In the genomic region with DNA sequence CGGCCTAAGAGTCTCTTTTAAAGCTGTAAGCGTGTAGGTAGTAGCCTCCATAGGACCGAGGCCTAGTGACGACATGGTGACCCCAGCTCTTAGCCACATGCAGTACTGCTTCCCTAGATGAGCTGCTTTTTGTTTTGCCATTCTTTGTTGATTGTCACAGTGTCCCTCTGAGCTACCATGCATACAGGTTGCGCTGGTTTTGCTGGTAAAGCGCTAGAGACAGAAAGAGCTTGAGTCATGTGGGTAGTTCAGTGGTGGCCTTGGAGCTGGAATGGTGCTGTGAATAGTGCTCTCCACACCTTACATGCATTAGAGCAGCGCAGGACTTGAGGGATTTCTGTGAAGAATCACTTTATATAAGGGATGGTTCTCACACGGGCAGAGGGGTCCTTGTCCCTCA, we compare ENCODE assay signal across 14 cellular contexts. TPM values are rescaled to one million over a fixed set of nuclear protein-coding genes. Genes with fewer than 3 reads are reported as not detected.
A peak's percentile ranks its signal among the peaks of the same experiment; 100 is the strongest.
DNase-seq lines count a peak whose midpoint lies in the region; ATAC-seq and TF ChIP-seq lines count a peak whose summit lies in the region.
"Had no signal": no experiment of that assay in that cellular context is flagged by ENCODE, and none has a peak within 500 bp of the region (broad histone marks: within the 10 kb centered on the region; RNA-seq: fewer than 3 reads in every experiment).

No MANE protein-coding gene starts in this region.

- H3K79me2 ChIP-seq in SK-N-SH (ENCODE audit: insufficient read depth) (peaks cover 99% of the 10 kb centered on the region), PC-3 (ENCODE audit: low read length) (peaks cover 99% of the 10 kb centered on the region)

- no peak for TF ChIP-seq EP300 in SK-N-SH (IDR thresholded peaks at IDR 0.05; ENCODE audit: borderline replicate concordance in 1 of 2, low read depth in 1 of 2, low read length in 1 of 2)

- 0 out of 2 replicates have a peak overlapping the region, but pooled peaks have one; percentile 26 for H3K4me2 ChIP-seq in SK-N-SH
- H3K4me2 ChIP-seq in PC-3 (ENCODE audit: low read length), result peak overlapping the region; percentile 9

- peak overlapping the region; percentile 16 for H3K4me3 Mint-ChIP-seq in progenitor cell of endocrine pancreas (ENCODE audit: low read depth)

- no peaks in the 10 kb centered on the region for H3K9me3 Mint-ChIP-seq in progenitor cell of endocrine pancreas (ENCODE audit: low read depth)

- H3K36me3 ChIP-seq in SK-N-SH (replicated peaks in 1 of 2; ENCODE audit: control insufficient read depth in 1 of 2, insufficient read depth in 2 of 2, low read length in 1 of 2), result peaks cover 26 to 32% of the 10 kb centered on the region in 2 experiments
- H3K36me3 ChIP-seq in PC-3 (ENCODE audit: low read depth, low read length), result peaks cover 40% of the 10 kb centered on the region
- peaks cover 4 to 6% of the 10 kb centered on the region in 2 donors for H3K36me3 ChIP-seq in esophagus (ENCODE audit: control insufficient read depth in 2 of 2, insufficient read depth in 2 of 2, low read length in 1 of 2)
- peaks cover 80% of the 10 kb centered on the region for H3K36me3 ChIP-seq in MG63

- H3K9ac ChIP-seq in SK-N-SH (no peak overlapping the region), PC-3 (ENCODE audit: low read length) (no peak overlapping the region)

- H3K4me1 Mint-ChIP-seq in progenitor cell of endocrine pancreas (ENCODE audit: low read depth), result peaks cover 65% of the 10 kb centered on the region

- ATAC-seq in SK-N-SH treated with all-trans-retinoic acid at 6 μM for 48 hours, result no peak
- ATAC-seq in PC-3, result no peak

- no peak for TF ChIP-seq CTCF in SK-N-SH (IDR thresholded peaks at IDR 0.05)
- TF ChIP-seq CTCF in PC-3 (conservative IDR thresholded peaks at IDR 0.05; ENCODE audit: low read depth, low read length), result no peak
- no peak for TF ChIP-seq CTCF in progenitor cell of endocrine pancreas (IDR thresholded peaks at IDR 0.05; ENCODE audit: unreplicated experiment)

- peaks cover 20% of the 10 kb centered on the region for H3K36me3 Mint-ChIP-seq in progenitor cell of endocrine pancreas (ENCODE audit: insufficient read depth)

- DNase-seq in SK-N-SH, result no peak
- peak; percentile 62 for DNase-seq in PC-3
- DNase-seq in progenitor cell of endocrine pancreas (ENCODE audit: low spot score, unreplicated experiment), result no peak
- DNase-seq in cerebellar nuclear complex (lab: John Stamatoyannopoulos, UW), result no peak
- no peak for DNase-seq in MG63
- DNase-seq in DMS 273 treated with DMSO at 0.1 percent for 48 hours (lab: John Stamatoyannopoulos, UW), result no peak
- DNase-seq: activated CD4-positive, alpha-beta T cell treated with anti-CD3 and anti-CD28 coated beads for 1 hour; NCI-H526 treated with DMSO at 0.1 percent for 48 hours; stimulated activated CD4-positive, alpha-beta T cell treated with anti-CD3 and anti-CD28 coated beads, Interleukin-15, amount 100 ng/mL, for 24 hours had no signal

- CTCF ChIA-PET in SK-N-SH (lab: Yijun Ruan, JAX), result interaction anchor here (2.2 kb wide), 1 partner anchor 56 kb away, joined by 6 read pairs; no protein-coding TSS in a partner anchor
- CTCF ChIA-PET in PC-3 (lab: Charles Lee), result interaction anchor here (0.6 kb wide), 1 partner anchor 34 kb away, joined by 12 read pairs; no protein-coding TSS in a partner anchor

- H3K4me3 ChIP-seq in SK-N-SH (ENCODE audit: low read depth in 2 of 2, low read length in 1 of 2) (no peak overlapping the region), PC-3 (ENCODE audit: low read length) (no peak overlapping the region), esophagus (ENCODE audit: low read depth in 1 of 2, low read length in 2 of 2) (no peak overlapping the region), MG63 (no peak overlapping the region)
- H3K4me3 ChIP-seq: SJSA1 had no signal

- H3K9me2 ChIP-seq in SK-N-SH (no peaks in the 10 kb centered on the region), PC-3 (replicated peaks; ENCODE audit: low read length) (no peaks in the 10 kb centered on the region)

- intact Hi-C loops in PC-3 (cut with micrococcal nuclease), result no loop called here

- peak overlapping the region; percentile 64 for H3K27ac Mint-ChIP-seq in progenitor cell of endocrine pancreas

- H3K9me3 ChIP-seq in SK-N-SH (no peaks in the 10 kb centered on the region), PC-3 (ENCODE audit: low read length) (no peaks in the 10 kb centered on the region), esophagus (ENCODE audit: control insufficient read depth in 2 of 2, insufficient read depth in 1 of 2, low read depth in 1 of 2, low read length in 1 of 2) (no peaks in the 10 kb centered on the region), MG63 (no peaks in the 10 kb centered on the region)
- H3K9me3 ChIP-seq: SJSA1 had no signal

- H3F3A ChIP-seq in SK-N-SH (replicated peaks; ENCODE audit: insufficient read depth) (peaks cover 32% of the 10 kb centered on the region), PC-3 (ENCODE audit: low read length, unreplicated experiment) (peaks cover 6% of the 10 kb centered on the region)

- no peak overlapping the region for H2AFZ ChIP-seq in SK-N-SH (ENCODE audit: low read depth)
- no peak overlapping the region for H2AFZ ChIP-seq in PC-3 (ENCODE audit: low read length)

- POLR2A ChIA-PET in SK-N-SH (lab: Yijun Ruan, JAX) (interaction anchor here (0.8 kb wide), 1 partner anchor 20 kb away, joined by 3 read pairs; no protein-coding TSS in a partner anchor), PC-3 (lab: Charles Lee; ENCODE audit: unreplicated experiment) (interaction anchor here (0.6 kb wide), 1 partner anchor 115 kb away, joined by 3 read pairs; no protein-coding TSS in a partner anchor)

- no TSS peak for BruUV-seq in PC-3 (replicated peaks; lab: Mats Ljungman, UMichigan)

- TF ChIP-seq RAD21 in SK-N-SH (IDR thresholded peaks at IDR 0.05; ENCODE audit: low read length), result no peak

- no peak overlapping the region for H3K27ac ChIP-seq in SK-N-SH (ENCODE audit: low read depth in 2 of 2, low read length in 1 of 2)
- no peak overlapping the region for H3K27ac ChIP-seq in PC-3 (ENCODE audit: low read length)
- peak overlapping the region; percentile 54 to 82 for H3K27ac ChIP-seq in esophagus (ENCODE audit: low read depth in 2 of 2, low read length in 1 of 2)
- H3K27ac ChIP-seq: SJSA1 had no signal

- 93% methylated on average over 5 of the region's 8 CpGs for WGBS in SK-N-SH (ENCODE audit: low lambda C conversion rate)
- 51 to 56% methylated on average over 7 of the region's 8 CpGs for WGBS in esophagus, 2 donors

- no peaks in the 10 kb centered on the region for H3K27me3 Mint-ChIP-seq in progenitor cell of endocrine pancreas

- H3K27me3 ChIP-seq in SK-N-SH (ENCODE audit: insufficient read depth) (no peaks in the 10 kb centered on the region), PC-3 (ENCODE audit: low read length) (no peaks in the 10 kb centered on the region), esophagus (ENCODE audit: control insufficient read depth in 1 of 2, insufficient read depth in 2 of 2, low read length in 2 of 2) (no peaks in the 10 kb centered on the region), MG63 (no peaks in the 10 kb centered on the region)
- H3K27me3 ChIP-seq: SJSA1 had no signal

- H4K20me1 ChIP-seq in SK-N-SH (ENCODE audit: insufficient read depth), result peaks cover 92% of the 10 kb centered on the region
- H4K20me1 ChIP-seq in PC-3 (ENCODE audit: low read length), result peaks cover 82% of the 10 kb centered on the region

- H3K4me1 ChIP-seq in SK-N-SH (ENCODE audit: control insufficient read depth in 1 of 2, insufficient read depth in 2 of 2, low read depth in 1 of 2, low read length in 1 of 2) (peaks cover 16 to 17% of the 10 kb centered on the region in 2 experiments; a peak in 3 of 4 replicates), PC-3 (ENCODE audit: insufficient read depth, low read length) (peaks cover 65% of the 10 kb centered on the region), esophagus (ENCODE audit: control insufficient read depth in 2 of 2, insufficient read depth in 2 of 2, low read length in 1 of 2) (peaks cover 3 to 26% of the 10 kb centered on the region in 2 donors)

TF ChIP-seq in SK-N-SH treated with all-trans-retinoic acid at 6 μM for 48 hours, 23 proteins besides CTCF, POLR2A, EP300 and RAD21:
- no peak for TF ChIP-seq OSR1 (CRISPR knock-in tag; IDR thresholded peaks at IDR 0.05)
- no peak for TF ChIP-seq SNAI2 (CRISPR knock-in tag; IDR thresholded peaks at IDR 0.05)
- no peak for TF ChIP-seq GLIS3 (CRISPR knock-in tag; IDR thresholded peaks at IDR 0.05)

RNA-seq across cellular contexts. Expression of gene HNRNPM, which starts 5.1 kb away (rescaled TPM):
- polyA plus RNA-seq in SK-N-SH (2012; rRNA removed), result 178 and 205 TPM in 2 replicates
- 181 and 182 TPM in 2 replicates for polyA plus RNA-seq in SK-N-SH (2012; cell fraction: cytosol; rRNA removed)
- polyA plus RNA-seq in SK-N-SH (2012; cell fraction: nucleus; rRNA removed), result 161 and 269 TPM in 2 replicates
- 165 and 287 TPM in 2 replicates for total RNA-seq in PC-3 (2014; rRNA removed)
- polyA plus RNA-seq in esophagus, result 100 to 1,000 TPM in 1 of 2 donors, 10 to 100 TPM in 1; 49.9 to 134 TPM
- 320 and 333 TPM in 2 replicates for total RNA-seq in progenitor cell of endocrine pancreas
- total RNA-seq in MG63 (2014; rRNA removed; shearing (Covaris generic); ENCODE audit: low replicate concordance), result 95.3 and 126 TPM in 2 replicates

RNA-seq across cellular contexts. Expression of gene MARCHF2, which starts 36.7 kb away (rescaled TPM):
- polyA plus RNA-seq in SK-N-SH (2012; rRNA removed) (52.9 and 57.2 TPM in 2 replicates), esophagus (10 to 100 TPM; 22.0 to 29.0 TPM)
- polyA plus RNA-seq in SK-N-SH (2012; cell fraction: cytosol; rRNA removed), result 22.9 and 46.6 TPM in 2 replicates
- polyA plus RNA-seq in SK-N-SH (2012; cell fraction: nucleus; rRNA removed), result 52.6 and 71.9 TPM in 2 replicates
- total RNA-seq in PC-3 (2014; rRNA removed) (58.6 and 58.7 TPM in 2 replicates), progenitor cell of endocrine pancreas (21.3 and 23.0 TPM in 2 replicates)
- total RNA-seq in MG63 (2014; rRNA removed; shearing (Covaris generic); ENCODE audit: low replicate concordance), result 60.2 and 89.4 TPM in 2 replicates

RNA-seq across cellular contexts. Expression of gene PRAM1, which starts 52.6 kb away (rescaled TPM):
- polyA plus RNA-seq in SK-N-SH (2012; rRNA removed) (0.15 and 0.18 TPM in 2 replicates), esophagus (1 to 10 TPM in 1 of 2 donors, under 1 TPM in 1; 0.28 to 1.4 TPM)
- 0.03 TPM in 1 of 2 replicates, not detected in the other for polyA plus RNA-seq in SK-N-SH (2012; cell fraction: cytosol; rRNA removed)
- 1.4 and 1.6 TPM in 2 replicates for polyA plus RNA-seq in SK-N-SH (2012; cell fraction: nucleus; rRNA removed)
- total RNA-seq in PC-3 (2014; rRNA removed) (0.52 TPM in 1 of 2 replicates, not detected in the other), progenitor cell of endocrine pancreas (0.89 and 1.3 TPM in 2 replicates)
- not detected in 2 replicates for total RNA-seq in MG63 (2014; rRNA removed; shearing (Covaris generic); ENCODE audit: low replicate concordance)
- total RNA-seq: A172, myocyte, SJSA1 had no signal

RNA-seq across cellular contexts. Expression of gene RAB11B, which starts 59.7 kb away (rescaled TPM):
- 70.5 and 127 TPM in 2 replicates for polyA plus RNA-seq in SK-N-SH (2012; rRNA removed)
- 50.5 and 81.5 TPM in 2 replicates for polyA plus RNA-seq in SK-N-SH (2012; cell fraction: cytosol; rRNA removed)
- polyA plus RNA-seq in SK-N-SH (2012; cell fraction: nucleus; rRNA removed), result 241 and 251 TPM in 2 replicates
- total RNA-seq in PC-3 (2014; rRNA removed), result 29.7 and 43.6 TPM in 2 replicates
- polyA plus RNA-seq in esophagus, result 10 to 100 TPM; 60.8 to 75.3 TPM
- total RNA-seq in progenitor cell of endocrine pancreas, result 180 and 191 TPM in 2 replicates
- 17.0 and 39.8 TPM in 2 replicates for total RNA-seq in MG63 (2014; rRNA removed; shearing (Covaris generic); ENCODE audit: low replicate concordance)

Comparison
In these comparisons a context has a peak if more than half of its experiments do, and no peak if none do; other contexts are left out.
1. H3K27ac ChIP-seq: peak in esophagus (2 of 2); none in SK-N-SH (0 of 2) and PC-3 (single experiment).